ENCODE assay signal across 11 cellular contexts in the genomic region with DNA sequence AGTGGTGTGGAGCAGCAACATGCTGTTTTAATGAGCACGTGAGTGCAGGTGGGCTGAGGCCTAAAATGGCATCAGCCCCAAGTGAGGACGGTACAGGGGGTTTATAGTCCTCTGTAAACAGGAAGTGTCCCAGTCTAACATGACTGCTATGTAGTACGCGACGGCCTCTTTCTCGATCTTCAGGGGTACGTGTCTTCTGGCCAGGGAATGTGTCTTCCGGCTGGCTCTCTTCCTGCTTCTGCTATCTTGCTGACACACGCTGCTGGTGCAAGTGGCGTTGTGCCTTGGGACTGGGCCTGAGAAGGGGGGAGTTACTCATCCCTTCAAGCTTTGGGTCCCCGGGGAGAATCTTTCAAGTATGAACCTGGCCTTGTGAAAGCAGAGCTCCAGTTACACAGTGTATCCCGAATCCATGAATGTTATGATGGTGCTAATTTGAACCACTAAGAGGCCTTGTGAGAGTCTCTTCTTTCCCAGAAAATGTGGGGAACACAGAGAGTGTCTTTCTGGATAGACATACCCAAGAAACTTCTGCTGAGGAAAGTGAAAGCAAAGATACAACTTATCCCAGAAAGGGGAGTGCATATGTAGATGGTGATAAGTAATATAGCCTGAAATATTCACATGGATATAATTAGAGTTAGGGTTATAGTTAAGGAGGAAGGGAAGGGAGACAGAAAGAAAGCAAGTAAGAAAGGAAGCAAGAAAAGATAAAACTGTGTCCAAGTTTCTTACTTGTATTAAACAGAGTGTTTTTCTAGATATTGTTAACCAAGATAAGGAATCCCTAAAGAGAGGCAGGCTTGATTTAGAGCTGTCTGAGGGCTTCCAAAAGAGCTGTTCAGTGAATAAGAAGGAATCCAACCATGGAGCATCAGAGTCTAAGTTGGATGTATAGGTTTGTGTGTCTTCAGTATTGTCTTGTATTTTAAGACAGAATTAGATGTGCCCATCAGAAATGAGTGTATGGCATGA. TPM values are rescaled to one million over a fixed set of nuclear protein-coding genes. Genes with fewer than 3 reads are reported as not detected.
DNase-seq lines count a peak whose midpoint lies in the region; ATAC-seq and TF ChIP-seq lines count a peak whose summit lies in the region.
"Had no signal": no experiment of that assay in that cellular context is flagged by ENCODE, and none has a peak within 500 bp of the region (broad histone marks: within the 10 kb centered on the region; RNA-seq: fewer than 3 reads in every experiment).

No MANE protein-coding gene starts in this region.

- H3K27ac ChIP-seq in RWPE1, result peak overlapping the region; percentile 15

- TF ChIP-seq CTCF in RWPE1 (conservative IDR thresholded peaks at IDR 0.05; ENCODE audit: low read depth) (no peak), neural crest cell (conservative IDR thresholded peaks at IDR 0.05) (no peak)

- POLR2A ChIA-PET in RWPE1 (lab: Yijun Ruan, JAX; ENCODE audit: low non-redundant PET), result interaction anchor here (0.5 kb wide), 1 partner anchor 86 kb away, joined by 5 read pairs; no protein-coding TSS in a partner anchor

- DNase-seq in CMK (ENCODE audit: low read depth) (peak; percentile 78), RWPE1 (ENCODE audit: low spot score) (no peak), fibroblast of gingiva (ENCODE audit: low read depth) (peak; percentile 77), neural crest cell (ENCODE audit: low read depth, low spot score) (no peak), Kasumi-1 (lab: John Stamatoyannopoulos, UW) (no peak), globus pallidus (ENCODE audit: low spot score) (no peak), cortex of kidney (lab: John Stamatoyannopoulos, UW) (no peak)
- DNase-seq: left lung, MG63 had no signal

- peaks cover 13% of the 10 kb centered on the region for H3K4me1 Mint-ChIP-seq in neural crest cell

- no peaks in the 10 kb centered on the region for H3K27me3 Mint-ChIP-seq in neural crest cell (ENCODE audit: low read depth)

- CTCF ChIA-PET in RWPE1 (lab: Yijun Ruan, JAX), result no interaction called here

- H3K27ac Mint-ChIP-seq in neural crest cell (ENCODE audit: unreplicated experiment), result peak overlapping the region; percentile 84

- no peak for ATAC-seq in GM19452 (IDR thresholded peaks at IDR 0.05; ENCODE audit: unreplicated experiment)
- ATAC-seq: left lung, Panc1 had no signal

- peaks cover 41% of the 10 kb centered on the region for H3K36me3 Mint-ChIP-seq in neural crest cell (ENCODE audit: low read depth)

- no peaks in the 10 kb centered on the region for H3K9me3 Mint-ChIP-seq in neural crest cell

- H3K4me3 Mint-ChIP-seq in neural crest cell, result no peak overlapping the region

RNA-seq across cellular contexts. Expression of a gene that starts 35.5 kb away (rescaled TPM):
- total RNA-seq in neural crest cell, result 1.0 and 1.2 TPM in 2 replicates

RNA-seq across cellular contexts. Expression of a gene that starts 45.1 kb away (rescaled TPM):
- total RNA-seq in neural crest cell, result 52.9 and 53.3 TPM in 2 replicates

Comparison
In these comparisons a context has a peak if more than half of its experiments do, and no peak if none do; other contexts are left out.
1. DNase-seq: peak in CMK (single experiment) and fibroblast of gingiva (single experiment); none in RWPE1 (single experiment), neural crest cell (single experiment), Kasumi-1 (0 of 2), globus pallidus (single experiment) and cortex of kidney (single experiment).